Comparison of ENCODE assay signal across 1 cellular context in the genomic region with DNA sequence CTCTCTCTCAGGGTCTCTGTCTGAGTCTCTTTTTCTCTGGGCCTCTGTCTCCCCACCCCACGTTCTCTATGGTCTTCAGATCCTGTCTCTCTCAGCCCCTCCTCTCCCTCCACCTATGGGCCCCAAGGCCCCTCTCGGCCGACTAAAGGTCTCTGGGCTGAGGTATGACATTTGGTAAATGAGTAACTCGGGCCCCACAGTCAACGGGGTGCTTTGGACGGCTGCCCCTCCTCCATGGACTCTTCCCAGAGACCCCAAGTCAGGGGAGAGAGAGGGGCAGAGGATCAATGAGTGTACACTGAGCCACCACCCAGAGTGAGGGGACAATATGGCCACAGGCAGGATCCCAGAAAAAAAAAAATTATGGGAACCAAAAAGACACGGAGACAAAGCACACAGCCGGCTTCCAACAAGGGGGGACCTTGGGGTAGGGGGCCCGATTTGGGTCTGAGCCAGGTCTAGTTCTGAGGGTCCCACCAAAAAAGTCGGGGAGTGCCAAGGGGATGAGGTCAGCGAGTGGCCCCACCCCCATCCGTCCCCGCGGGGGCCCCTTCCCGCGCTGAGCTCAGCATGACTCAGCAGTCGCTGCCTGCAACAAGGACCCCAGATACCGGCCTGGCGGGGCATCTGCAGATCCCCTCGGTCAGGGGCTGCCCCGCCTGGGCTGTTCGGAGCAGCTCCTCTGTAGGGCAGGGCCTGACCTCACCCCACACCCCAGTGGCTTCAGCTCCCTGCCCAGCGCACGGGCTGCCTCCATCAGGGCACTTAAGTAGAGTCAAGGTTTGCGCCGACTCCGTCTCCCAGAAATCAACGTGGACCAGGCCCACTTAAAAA.
TF ChIP-seq lines count a peak whose summit lies in the region.

No MANE protein-coding gene starts in this region.

TF ChIP-seq in HepG2, 621 proteins besides CTCF, POLR2A, EP300 and RAD21 (continued from another document and continues in another):
- TF ChIP-seq ZIK1 (CRISPR knock-in tag; IDR thresholded peaks at IDR 0.05; ENCODE audit: borderline replicate concordance, low read depth) (no peak), MXD4 (CRISPR knock-in tag; IDR thresholded peaks at IDR 0.05) (peak; percentile 74; the same call in 1 of the 2 replicates), HOXA3 (CRISPR knock-in tag; IDR thresholded peaks at IDR 0.05) (peak; percentile 89), ZNF589 (CRISPR knock-in tag; conservative IDR thresholded peaks at IDR 0.05) (no peak), ZBTB38 (CRISPR knock-in tag; IDR thresholded peaks at IDR 0.05) (peak; percentile 58; the same call in 1 of the 2 replicates), ZNF770 (CRISPR knock-in tag; IDR thresholded peaks at IDR 0.05) (no peak; the same call in 1 of the 2 replicates), HOXA9 (CRISPR knock-in tag; IDR thresholded peaks at IDR 0.05; ENCODE audit: borderline replicate concordance) (no peak), ZNF451 (CRISPR knock-in tag; IDR thresholded peaks at IDR 0.05) (0 out of 2 replicates have a peak, but pooled peaks have one; percentile 18), ZC3H4 (CRISPR knock-in tag; IDR thresholded peaks at IDR 0.05; ENCODE audit: borderline replicate concordance) (peak; percentile 70; the same call in 1 of the 2 replicates), KDM5A (IDR thresholded peaks at IDR 0.05; ENCODE audit: borderline replicate concordance, low read length) (no peak; the same call in 1 of the 2 replicates), FLYWCH1 (CRISPR knock-in tag; IDR thresholded peaks at IDR 0.05) (no peak), ZNF264 (CRISPR knock-in tag; IDR thresholded peaks at IDR 0.05) (no peak), NFYC (CRISPR knock-in tag; IDR thresholded peaks at IDR 0.05) (0 out of 2 replicates have a peak, but pooled peaks have one; percentile 7), GPBP1L1 (CRISPR knock-in tag; IDR thresholded peaks at IDR 0.05) (no peak), ARNTL (CRISPR knock-in tag; IDR thresholded peaks at IDR 0.05) (peak; percentile 59), TBX2 (CRISPR knock-in tag; IDR thresholded peaks at IDR 0.05; ENCODE audit: borderline replicate concordance) (peak; percentile 81), ZFP36L1 (CRISPR knock-in tag; IDR thresholded peaks at IDR 0.05) (peak; percentile 91), ZNF816 (CRISPR knock-in tag; IDR thresholded peaks at IDR 0.05; ENCODE audit: borderline replicate concordance) (no peak), DMTF1 (CRISPR knock-in tag; IDR thresholded peaks at IDR 0.05) (no peak), FOXA3 (CRISPR knock-in tag; IDR thresholded peaks at IDR 0.05) (peak; percentile 48; the same call in 1 of the 2 replicates), E2F1 (CRISPR knock-in tag; IDR thresholded peaks at IDR 0.05) (0 out of 2 replicates have a peak, but pooled peaks have one; percentile 52), ZNF674 (CRISPR knock-in tag; IDR thresholded peaks at IDR 0.05; ENCODE audit: low read depth) (no peak), KDM3A (CRISPR knock-in tag; IDR thresholded peaks at IDR 0.05; ENCODE audit: low read depth) (peak; percentile 78; the same call in 1 of the 2 replicates), ELF4 (CRISPR knock-in tag; IDR thresholded peaks at IDR 0.05; ENCODE audit: borderline replicate concordance) (no peak), ZNF841 (CRISPR knock-in tag; IDR thresholded peaks at IDR 0.05; ENCODE audit: borderline replicate concordance) (no peak), MXI1 (IDR thresholded peaks at IDR 0.05; ENCODE audit: borderline replicate concordance, low read depth, low read length) (peak; percentile 13; the same call in 1 of the 3 replicates), ZFP36 (IDR thresholded peaks at IDR 0.05; ENCODE audit: borderline replicate concordance, low read depth, low read length, partially characterized antibody) (no peak), FOXO4 (CRISPR knock-in tag; conservative IDR thresholded peaks at IDR 0.05) (no peak), MATR3 (CRISPR knock-in tag; IDR thresholded peaks at IDR 0.05) (no peak), ZNF143 (CRISPR knock-in tag; IDR thresholded peaks at IDR 0.05) (no peak; the same call in 1 of the 2 replicates), POLR2AphosphoS2 (IDR thresholded peaks at IDR 0.05; ENCODE audit: low read depth, low read length) (peak; percentile 86; the same call in 1 of the 2 replicates), XBP1 (CRISPR knock-in tag; IDR thresholded peaks at IDR 0.05) (no peak)
- TF ChIP-seq, protein P1, sequence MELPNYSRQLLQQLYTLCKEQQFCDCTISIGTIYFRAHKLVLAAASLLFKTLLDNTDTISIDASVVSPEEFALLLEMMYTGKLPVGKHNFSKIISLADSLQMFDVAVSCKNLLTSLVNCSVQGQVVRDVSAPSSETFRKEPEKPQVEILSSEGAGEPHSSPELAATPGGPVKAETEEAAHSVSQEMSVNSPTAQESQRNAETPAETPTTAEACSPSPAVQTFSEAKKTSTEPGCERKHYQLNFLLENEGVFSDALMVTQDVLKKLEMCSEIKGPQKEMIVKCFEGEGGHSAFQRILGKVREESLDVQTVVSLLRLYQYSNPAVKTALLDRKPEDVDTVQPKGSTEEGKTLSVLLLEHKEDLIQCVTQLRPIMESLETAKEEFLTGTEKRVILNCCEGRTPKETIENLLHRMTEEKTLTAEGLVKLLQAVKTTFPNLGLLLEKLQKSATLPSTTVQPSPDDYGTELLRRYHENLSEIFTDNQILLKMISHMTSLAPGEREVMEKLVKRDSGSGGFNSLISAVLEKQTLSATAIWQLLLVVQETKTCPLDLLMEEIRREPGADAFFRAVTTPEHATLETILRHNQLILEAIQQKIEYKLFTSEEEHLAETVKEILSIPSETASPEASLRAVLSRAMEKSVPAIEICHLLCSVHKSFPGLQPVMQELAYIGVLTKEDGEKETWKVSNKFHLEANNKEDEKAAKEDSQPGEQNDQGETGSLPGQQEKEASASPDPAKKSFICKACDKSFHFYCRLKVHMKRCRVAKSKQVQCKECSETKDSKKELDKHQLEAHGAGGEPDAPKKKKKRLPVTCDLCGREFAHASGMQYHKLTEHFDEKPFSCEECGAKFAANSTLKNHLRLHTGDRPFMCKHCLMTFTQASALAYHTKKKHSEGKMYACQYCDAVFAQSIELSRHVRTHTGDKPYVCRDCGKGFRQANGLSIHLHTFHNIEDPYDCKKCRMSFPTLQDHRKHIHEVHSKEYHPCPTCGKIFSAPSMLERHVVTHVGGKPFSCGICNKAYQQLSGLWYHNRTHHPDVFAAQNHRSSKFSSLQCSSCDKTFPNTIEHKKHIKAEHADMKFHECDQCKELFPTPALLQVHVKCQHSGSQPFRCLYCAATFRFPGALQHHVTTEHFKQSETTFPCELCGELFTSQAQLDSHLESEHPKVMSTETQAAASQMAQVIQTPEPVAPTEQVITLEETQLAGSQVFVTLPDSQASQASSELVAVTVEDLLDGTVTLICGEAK (IDR thresholded peaks at IDR 0.05): no peak
- TF ChIP-seq, protein P1 (CRISPR knock-in tag; IDR thresholded peaks at IDR 0.05): no peak
- TF ChIP-seq, protein P2, sequence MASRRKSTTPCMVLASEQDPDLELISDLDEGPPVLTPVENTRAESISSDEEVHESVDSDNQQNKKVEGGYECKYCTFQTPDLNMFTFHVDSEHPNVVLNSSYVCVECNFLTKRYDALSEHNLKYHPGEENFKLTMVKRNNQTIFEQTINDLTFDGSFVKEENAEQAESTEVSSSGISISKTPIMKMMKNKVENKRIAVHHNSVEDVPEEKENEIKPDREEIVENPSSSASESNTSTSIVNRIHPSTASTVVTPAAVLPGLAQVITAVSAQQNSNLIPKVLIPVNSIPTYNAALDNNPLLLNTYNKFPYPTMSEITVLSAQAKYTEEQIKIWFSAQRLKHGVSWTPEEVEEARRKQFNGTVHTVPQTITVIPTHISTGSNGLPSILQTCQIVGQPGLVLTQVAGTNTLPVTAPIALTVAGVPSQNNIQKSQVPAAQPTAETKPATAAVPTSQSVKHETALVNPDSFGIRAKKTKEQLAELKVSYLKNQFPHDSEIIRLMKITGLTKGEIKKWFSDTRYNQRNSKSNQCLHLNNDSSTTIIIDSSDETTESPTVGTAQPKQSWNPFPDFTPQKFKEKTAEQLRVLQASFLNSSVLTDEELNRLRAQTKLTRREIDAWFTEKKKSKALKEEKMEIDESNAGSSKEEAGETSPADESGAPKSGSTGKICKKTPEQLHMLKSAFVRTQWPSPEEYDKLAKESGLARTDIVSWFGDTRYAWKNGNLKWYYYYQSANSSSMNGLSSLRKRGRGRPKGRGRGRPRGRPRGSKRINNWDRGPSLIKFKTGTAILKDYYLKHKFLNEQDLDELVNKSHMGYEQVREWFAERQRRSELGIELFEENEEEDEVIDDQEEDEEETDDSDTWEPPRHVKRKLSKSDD (CRISPR knock-in tag; IDR thresholded peaks at IDR 0.05; ENCODE audit: low read depth): no peak; the same call in 1 of the 2 replicates
